In genomic region chr4:72629540-72629939, GRCh38 we compare ENCODE assay signal across 24 cellular contexts.
DNase-seq lines count a peak whose midpoint lies in the region; ATAC-seq and TF ChIP-seq lines count a peak whose summit lies in the region.
"Had no signal": no experiment of that assay in that cellular context is flagged by ENCODE, and none has a peak within 500 bp of the region (broad histone marks: within the 10 kb centered on the region; RNA-seq: fewer than 3 reads in every experiment).

No MANE protein-coding gene starts in this region.

- no peak for TF ChIP-seq RAD21 in Ishikawa (IDR thresholded peaks at IDR 0.05; ENCODE audit: low read depth)

- no peak overlapping the region for H3K4me3 ChIP-seq in AG10803 (ENCODE audit: low read length)
- H3K4me3 ChIP-seq: adrenal gland, dorsolateral prefrontal cortex, left ventricle myocardium inferior, SJSA1, skin epidermis, thyroid gland had no signal

- H3K4me1 ChIP-seq in foreskin keratinocyte: peaks cover 8% of the 10 kb centered on the region
- H3K4me1 ChIP-seq: adrenal gland, left ventricle myocardium inferior, SJSA1, thyroid gland had no signal

- H3K27me3 ChIP-seq in foreskin keratinocyte: peaks cover 27% of the 10 kb centered on the region
- H3K27me3 ChIP-seq: adrenal gland, dorsolateral prefrontal cortex, SJSA1, thyroid gland had no signal

- DNase-seq in AG10803 (ENCODE audit: low read depth) (peak; percentile 9), amniotic epithelial cell (ENCODE audit: low read depth) (peak; percentile 77), foreskin keratinocyte (peak; percentile 30 to 65), superior temporal gyrus (ENCODE audit: extremely low spot score) (no peak), SHP77 (lab: John Stamatoyannopoulos, UW) (no peak), midbrain (lab: John Stamatoyannopoulos, UW) (no peak)
- DNase-seq: activated CD8-positive, alpha-beta memory T cell treated with anti-CD3 and anti-CD28 coated beads, Interleukin-2, amount 50 U/mL, for 48 hours; activated effector memory CD4-positive, alpha-beta T cell treated with anti-CD3 and anti-CD28 coated beads, Interleukin-2, amount 50 U/mL, for 16 hours; adrenal gland; CD4-positive, alpha-beta memory T cell; dorsolateral prefrontal cortex; erythroblast; Karpas-422; left ventricle myocardium inferior; NCI-H1417; NCI-H526; posterior cingulate gyrus; stimulated activated CD4-positive, alpha-beta T cell treated with anti-CD3 and anti-CD28 coated beads, Interleukin-2, amount 100 ng/mL, for 24 hours; stimulated activated naive CD4-positive, alpha-beta T cell; thyroid gland had no signal

- ATAC-seq in foreskin keratinocyte (peak; percentile 54), HG03378 (IDR thresholded peaks at IDR 0.05; ENCODE audit: unreplicated experiment) (no peak)

- no peak overlapping the region for H3K27ac ChIP-seq in foreskin keratinocyte
- H3K27ac ChIP-seq: adrenal gland, dorsolateral prefrontal cortex, left ventricle myocardium inferior, SJSA1, skin epidermis, thyroid gland had no signal

- no peak for TF ChIP-seq EP300 in Ishikawa (IDR thresholded peaks at IDR 0.05; ENCODE audit: borderline replicate concordance)

- TF ChIP-seq CTCF in AG10803 (conservative IDR thresholded peaks at IDR 0.05; ENCODE audit: low read length): no peak
- TF ChIP-seq CTCF in foreskin keratinocyte (conservative IDR thresholded peaks at IDR 0.05): no peak

TF ChIP-seq in Ishikawa, 13 proteins besides CTCF, POLR2A, EP300 and RAD21:
- TF ChIP-seq YY1 (IDR thresholded peaks at IDR 0.05; ENCODE audit: low read depth) (no peak), FOXM1 (IDR thresholded peaks at IDR 0.05; ENCODE audit: borderline replicate concordance, low read depth) (no peak), NFIC (IDR thresholded peaks at IDR 0.05) (no peak), CEBPB (IDR thresholded peaks at IDR 0.05) (peak; percentile 49)

Comparison
In these comparisons a context has a peak if more than half of its experiments do, and no peak if none do; other contexts are left out.
1. DNase-seq: peak in AG10803 (single experiment), amniotic epithelial cell (single experiment) and foreskin keratinocyte (2 of 2); none in superior temporal gyrus (single experiment), SHP77 (0 of 2) and midbrain (single experiment).